Comparison of ENCODE assay signal across 9 cellular contexts in the genomic region with DNA sequence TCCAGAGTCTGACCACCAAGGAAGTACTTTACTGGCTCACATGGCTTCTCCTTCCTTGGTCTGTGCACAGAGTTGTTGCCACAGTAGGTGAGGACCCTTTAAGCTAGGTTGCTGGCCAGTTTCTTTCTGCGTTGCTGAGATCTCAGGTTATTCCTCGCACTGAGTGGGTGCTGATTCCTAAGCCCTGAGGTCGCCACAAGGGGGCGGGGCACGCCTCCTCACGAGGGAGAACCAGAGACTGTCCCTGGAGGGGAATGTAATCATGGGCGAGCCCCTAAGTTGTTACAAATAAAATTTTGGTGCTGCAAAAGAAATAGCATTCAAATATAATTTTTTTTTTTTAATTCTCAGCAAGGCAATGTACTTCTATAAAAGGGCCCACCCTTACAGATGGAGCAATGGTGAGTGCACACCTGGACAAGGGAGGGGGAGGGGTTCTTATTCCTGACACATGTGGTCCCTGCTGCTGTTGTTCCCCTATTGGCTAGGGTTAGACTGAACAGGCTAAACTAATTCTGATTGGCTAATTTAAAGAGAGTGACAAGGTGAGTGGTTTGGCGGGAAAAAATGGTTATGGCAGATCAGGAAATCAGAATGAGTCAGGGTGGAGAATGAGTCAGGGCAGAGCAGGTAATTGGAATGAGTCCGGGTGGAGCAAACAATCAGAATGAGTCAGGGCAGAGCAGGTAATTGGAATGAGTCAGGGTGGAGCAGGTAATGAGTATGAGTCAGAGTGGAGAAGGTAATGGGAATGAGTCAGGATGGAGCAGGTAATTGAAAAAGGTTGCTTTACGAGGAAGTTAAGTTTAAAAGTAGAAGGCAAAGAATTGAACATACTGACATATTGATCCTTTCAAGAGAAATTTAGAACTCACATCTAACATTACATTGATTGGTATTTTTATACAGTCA.
DNase-seq lines count a peak whose midpoint lies in the region; ATAC-seq and TF ChIP-seq lines count a peak whose summit lies in the region.
"Had no signal": no experiment of that assay in that cellular context is flagged by ENCODE, and none has a peak within 500 bp of the region (broad histone marks: within the 10 kb centered on the region; RNA-seq: fewer than 3 reads in every experiment).

No MANE protein-coding gene starts in this region.

- CTCF ChIA-PET in CD8-positive, alpha-beta memory T cell (lab: Charles Lee), result no interaction called here

- TF ChIP-seq CTCF in GM06990 (IDR thresholded peaks at IDR 0.05; ENCODE audit: insufficient read depth, low read length, poor library complexity, severe bottlenecking) (peak; percentile 21), neural crest cell (conservative IDR thresholded peaks at IDR 0.05) (no peak)

- peak overlapping the region; percentile 1 for H3K27ac Mint-ChIP-seq in activated T-cell treated with anti-CD3 and anti-CD28 coated beads, Interleukin-2, amount 50 U/mL, for 72 hours
- H3K27ac Mint-ChIP-seq in neural crest cell (ENCODE audit: unreplicated experiment), result no peak overlapping the region
- H3K27ac Mint-ChIP-seq in CD8-positive, alpha-beta memory T cell, result peak overlapping the region in 1 of 8 donors; percentile 14

- H3K9me3 ChIP-seq in Karpas-422 (ENCODE audit: low read length), result no peaks in the 10 kb centered on the region
- no peaks in the 10 kb centered on the region for H3K9me3 ChIP-seq in CD8-positive, alpha-beta memory T cell (ENCODE audit: low read length)
- H3K9me3 ChIP-seq: ascending aorta had no signal

- no peak overlapping the region for H3K4me3 Mint-ChIP-seq in activated T-cell treated with anti-CD3 and anti-CD28 coated beads, Interleukin-2, amount 50 U/mL, for 72 hours
- H3K4me3 Mint-ChIP-seq in neural crest cell, result no peak overlapping the region
- H3K4me3 Mint-ChIP-seq in CD8-positive, alpha-beta memory T cell, result no peak overlapping the region

- no peak overlapping the region for H3K27ac ChIP-seq in Karpas-422 (ENCODE audit: low read length)
- no peak overlapping the region for H3K27ac ChIP-seq in CD8-positive, alpha-beta memory T cell (ENCODE audit: low read depth, low read length)
- H3K27ac ChIP-seq: ascending aorta had no signal

- no peaks in the 10 kb centered on the region for H3K27me3 ChIP-seq in GM06990 (replicated peaks; ENCODE audit: control insufficient read depth, insufficient read depth, low read length)
- H3K27me3 ChIP-seq in Karpas-422 (ENCODE audit: low read length), result no peaks in the 10 kb centered on the region
- no peaks in the 10 kb centered on the region for H3K27me3 ChIP-seq in CD8-positive, alpha-beta memory T cell (ENCODE audit: insufficient read depth, low read length, poor library complexity, severe bottlenecking)
- H3K27me3 ChIP-seq: ascending aorta had no signal

- H3K4me3 ChIP-seq in GM06990 (replicated peaks; ENCODE audit: low read depth, low read length) (no peak overlapping the region), Karpas-422 (ENCODE audit: low read length) (no peak overlapping the region)
- H3K4me3 ChIP-seq in CD8-positive, alpha-beta memory T cell (ENCODE audit: low read length), result no peak overlapping the region
- H3K4me3 ChIP-seq: ascending aorta had no signal

- peaks cover 8 to 22% of the 10 kb centered on the region in 2 donors for H3K36me3 Mint-ChIP-seq in activated T-cell treated with anti-CD3 and anti-CD28 coated beads, Interleukin-2, amount 50 U/mL, for 72 hours (ENCODE audit: insufficient read depth in 2 of 2)
- no peaks in the 10 kb centered on the region for H3K36me3 Mint-ChIP-seq in neural crest cell (ENCODE audit: low read depth)
- peaks cover 0 to 19% (median 3%) of the 10 kb centered on the region in 3 donors for H3K36me3 Mint-ChIP-seq in CD8-positive, alpha-beta memory T cell

- H3K4me2 ChIP-seq in Karpas-422 (ENCODE audit: low read depth, low read length, poor library complexity, severe bottlenecking), result no peak overlapping the region

- no peaks in the 10 kb centered on the region for H3K9me2 ChIP-seq in Karpas-422 (replicated peaks; ENCODE audit: insufficient read depth, low read length)

- H3K36me3 ChIP-seq in GM06990 (ENCODE audit: control insufficient read depth, insufficient read depth, low read length) (no peaks in the 10 kb centered on the region), Karpas-422 (ENCODE audit: insufficient read depth, low read length) (no peaks in the 10 kb centered on the region)
- H3K36me3 ChIP-seq in CD8-positive, alpha-beta memory T cell (ENCODE audit: insufficient read depth, low read length), result no peaks in the 10 kb centered on the region
- H3K36me3 ChIP-seq: ascending aorta had no signal

- H3K9ac ChIP-seq in Karpas-422 (ENCODE audit: low read length), result no peak overlapping the region

- H3K79me2 ChIP-seq in Karpas-422 (ENCODE audit: low read length), result no peaks in the 10 kb centered on the region

- no peak for DNase-seq in GM06990 (ENCODE audit: extremely low read depth, insufficient read length)
- peak; percentile 68 for DNase-seq in Karpas-422
- DNase-seq in activated T-cell treated with anti-CD3 and anti-CD28 coated beads, Interleukin-2, amount 50 U/mL, for 72 hours, result peak; percentile 38 to 70
- DNase-seq in neural crest cell (ENCODE audit: low read depth, low spot score), result peak; percentile 9
- no peak for DNase-seq in CD8-positive, alpha-beta memory T cell
- DNase-seq in NCI-H1436 (lab: John Stamatoyannopoulos, UW), result no peak
- DNase-seq: NCI-H187 had no signal

- peaks cover 5 to 7% of the 10 kb centered on the region in 2 donors for H3K9me3 Mint-ChIP-seq in activated T-cell treated with anti-CD3 and anti-CD28 coated beads, Interleukin-2, amount 50 U/mL, for 72 hours
- H3K9me3 Mint-ChIP-seq in neural crest cell, result peaks cover 10% of the 10 kb centered on the region
- peaks cover 0 to 8% (median 8%) of the 10 kb centered on the region in 5 donors for H3K9me3 Mint-ChIP-seq in CD8-positive, alpha-beta memory T cell

- H3K27me3 Mint-ChIP-seq in activated T-cell treated with anti-CD3 and anti-CD28 coated beads, Interleukin-2, amount 50 U/mL, for 72 hours (ENCODE audit: low read depth), result no peaks in the 10 kb centered on the region
- H3K27me3 Mint-ChIP-seq in neural crest cell (ENCODE audit: low read depth), result no peaks in the 10 kb centered on the region
- H3K27me3 Mint-ChIP-seq in CD8-positive, alpha-beta memory T cell, result peaks cover 0 to 9% of the 10 kb centered on the region in 2 donors

- H4K20me1 ChIP-seq in Karpas-422 (ENCODE audit: insufficient read depth, low read depth, low read length), result no peaks in the 10 kb centered on the region

- H3K4me1 ChIP-seq in Karpas-422 (ENCODE audit: low read length), result no peaks in the 10 kb centered on the region
- peaks cover 3% of the 10 kb centered on the region for H3K4me1 ChIP-seq in CD8-positive, alpha-beta memory T cell (ENCODE audit: insufficient read depth, low read length)
- H3K4me1 ChIP-seq: ascending aorta had no signal

- peak; percentile 99 for ATAC-seq in activated T-cell treated with anti-CD3 and anti-CD28 coated beads, Interleukin-2, amount 50 U/mL, for 72 hours (replicated peaks in 1 of 2)
- ATAC-seq in GM18873 (IDR thresholded peaks at IDR 0.05; ENCODE audit: low FRiP score, unreplicated experiment), result no peak

- H2AFZ ChIP-seq in Karpas-422 (ENCODE audit: low read length), result no peak overlapping the region

- H3K4me1 Mint-ChIP-seq in activated T-cell treated with anti-CD3 and anti-CD28 coated beads, Interleukin-2, amount 50 U/mL, for 72 hours (ENCODE audit: low read depth), result peaks cover 16% of the 10 kb centered on the region
- H3K4me1 Mint-ChIP-seq in neural crest cell, result no peaks in the 10 kb centered on the region
- H3K4me1 Mint-ChIP-seq in CD8-positive, alpha-beta memory T cell, result peaks cover 8 to 18% (median 11%) of the 10 kb centered on the region in 3 donors

- POLR2A ChIA-PET in CD8-positive, alpha-beta memory T cell (lab: Charles Lee), result no interaction called here

Comparison
In these comparisons a context has a peak if more than half of its experiments do, and no peak if none do; other contexts are left out.
1. DNase-seq: peak in Karpas-422 (single experiment), activated T-cell treated with anti-CD3 and anti-CD28 coated beads, Interleukin-2, amount 50 U/mL, for 72 hours (2 of 2) and neural crest cell (single experiment); none in GM06990 (single experiment), CD8-positive, alpha-beta memory T cell (0 of 5) and NCI-H1436 (single experiment).